Comparison of ENCODE assay signal across 26 cellular contexts in genomic region chr7:55104123-55104522, GRCh38.
"Had no signal": no experiment of that assay in that cellular context is flagged by ENCODE, and none has a peak within 500 bp of the region (broad histone marks: within the 10 kb centered on the region; RNA-seq: fewer than 3 reads in every experiment).

No MANE protein-coding gene starts in this region.

- DNase-seq: activated CD4-positive, alpha-beta memory T cell treated with anti-CD3 and anti-CD28 coated beads for 36 hours; activated CD4-positive, alpha-beta T cell treated with anti-CD3 and anti-CD28 coated beads, Interleukin-2, amount 10 ng/mL, durations not matched to agents 24 days and 14 days; activated CD4-positive, CD25-positive, alpha-beta regulatory T cell treated with anti-CD3 and anti-CD28 coated beads, Interleukin-2, amount 50 U/mL, for 72 hours; activated CD8-positive, alpha-beta memory T cell treated with anti-CD3 and anti-CD28 coated beads, Interleukin-2, amount 50 U/mL, for 4 hours; activated effector memory CD4-positive, alpha-beta T cell treated with anti-CD3 and anti-CD28 coated beads, Interleukin-2, amount 50 U/mL, for 16 hours; activated naive CD4-positive, alpha-beta T cell treated with anti-CD3 and anti-CD28 coated beads, Interleukin-2, amount 10 ng/mL, durations not matched to agents 7 days and 5 days; activated naive CD8-positive, alpha-beta T cell treated with anti-CD3 and anti-CD28 coated beads, Interleukin-2, amount 10 ng/mL, durations not matched to agents 7 days and 5 days; activated T-cell treated with anti-CD3 and anti-CD28 coated beads, Interleukin-2, amount 50 U/mL, for 1 hour; caudate nucleus; cortex of kidney; foreskin fibroblast; left lung; lower lobe of right lung; mesendoderm; ovary; right lobe of liver; stimulated activated CD4-positive, alpha-beta T cell treated with anti-CD3 and anti-CD28 coated beads, Interleukin-1b, Interleukin-23, amount 100 ng/mL, for 48 hours; stimulated activated naive B cell treated with anti-CD40 and anti-IgM and Interleukin-4, amounts not matched to agents 10 μg/mL and 1 μg/mL and 100 μg/mL, for 72 hours; stomach; T-helper 2 cell had no signal

- ATAC-seq: esophagus mucosa; left lung; lower lobe of right lung; right lobe of liver; stimulated activated naive B cell treated with anti-CD40 and anti-IgM and Interleukin-4, amounts not matched to agents 10 μg/mL and 1 μg/mL and 100 μg/mL, for 72 hours had no signal

- H3K27me3 ChIP-seq: ascending aorta, left lung, neutrophil, ovary, right lobe of liver, stomach, suprapubic skin had no signal

- H3K36me3 ChIP-seq: ascending aorta, left lung, lower lobe of right lung, neutrophil, ovary, right lobe of liver, stomach, suprapubic skin, tibial nerve had no signal

- H3K4me3 ChIP-seq: ascending aorta, left lung, lower lobe of right lung, ovary, right lobe of liver, skin epidermis, stomach, suprapubic skin, tibial nerve had no signal

- H3K9me3 ChIP-seq: ascending aorta, left lung, lower lobe of right lung, neutrophil, ovary, right lobe of liver, stomach, suprapubic skin, tibial nerve had no signal

- H3K27ac ChIP-seq: ascending aorta, left lung, lower lobe of right lung, neutrophil, ovary, right lobe of liver, stomach, suprapubic skin, tibial nerve had no signal
